ENCODE assay signal across 22 cellular contexts in genomic region chr13:40141859-40142555, GRCh38.
DNase-seq lines count a peak whose midpoint lies in the region; ATAC-seq, FAIRE-seq and TF ChIP-seq lines count a peak whose summit lies in the region.
"Had no signal": no experiment of that assay in that cellular context is flagged by ENCODE, and none has a peak within 500 bp of the region (broad histone marks: within the 10 kb centered on the region; RNA-seq: fewer than 3 reads in every experiment).

No MANE protein-coding gene starts in this region.

- no peak for TF ChIP-seq CTCF in K562 (IDR thresholded peaks at IDR 0.05 in 2 of 3, conservative IDR thresholded peaks at IDR 0.05 in 1 of 3; ENCODE audit: insufficient read depth in 2 of 3, low read depth in 1 of 3, low read length in 3 of 3)

- ATAC-seq in K562: no peak
- no peak for ATAC-seq in activated CD4-positive, CD25-positive, alpha-beta regulatory T cell treated with anti-CD3 and anti-CD28 coated beads, Interleukin-2, amount 50 U/mL, for 24 hours
- ATAC-seq: PC-3, T-cell had no signal

- no TSS peak for BruUV-seq in K562 (replicated peaks; lab: Mats Ljungman, UMichigan)

- WGBS in K562 (ENCODE audit: insufficient coverage, low coverage, missing lambda C conversion rate): 4% methylated on average over 10 of the region's 11 CpGs
- WGBS in trophoblast cell (ENCODE audit: extremely low coverage, insufficient coverage, insufficient read length): no CpG with 5 or more reads among the region's 11 CpGs

- H3K14ac ChIP-seq in trophoblast cell (ENCODE audit: low read length): no peak overlapping the region

- POLR2A ChIA-PET in K562 (lab: Yijun Ruan, JAX): no interaction called here

- TF ChIP-seq RAD21 in K562 (CRISPR knock-in tag; conservative IDR thresholded peaks at IDR 0.05 in 1 of 2, IDR thresholded peaks at IDR 0.05 in 1 of 2): no peak

- CTCF ChIA-PET in K562 (lab: Yijun Ruan, JAX; ENCODE audit: low intra/inter-chr PET ratio): no interaction called here

- no peak for TF ChIP-seq POLR2A in K562 (conservative IDR thresholded peaks at IDR 0.05)

- H3K27me3 ChIP-seq in K562 (ENCODE audit: control insufficient read depth in 2 of 2, insufficient read depth in 2 of 2, low read length in 2 of 2) (peaks cover 3 to 45% of the 10 kb centered on the region in 2 experiments; a peak in 2 of 5 replicates), trophoblast cell (ENCODE audit: insufficient read depth, low read length) (no peaks in the 10 kb centered on the region)
- H3K27me3 ChIP-seq: MG63, SJCRH30 had no signal

- intact Hi-C loops in K562 (cut with micrococcal nuclease): no loop called here

- no peak overlapping the region for H2AK5ac ChIP-seq in trophoblast cell (ENCODE audit: low read length)

- no peak overlapping the region for H2BK120ac ChIP-seq in trophoblast cell (ENCODE audit: insufficient read depth, low read length, poor library complexity)

- no peak overlapping the region for H3K18ac ChIP-seq in trophoblast cell (ENCODE audit: low read length)

- H2BK12ac ChIP-seq in trophoblast cell (ENCODE audit: low read length): no peak overlapping the region

- H3K4me2 ChIP-seq in K562 (ENCODE audit: insufficient read depth, low read length) (no peak overlapping the region), trophoblast cell (ENCODE audit: low read length) (no peak overlapping the region)

- H3K9me3 ChIP-seq in K562 (replicated peaks; ENCODE audit: control insufficient read depth, insufficient read depth, low read depth, low read length): no peaks in the 10 kb centered on the region
- H3K9me3 ChIP-seq in trophoblast cell (ENCODE audit: insufficient read depth, low read depth, low read length): peaks cover 1% of the 10 kb centered on the region
- H3K9me3 ChIP-seq: HAP-1, MG63, SJCRH30 had no signal

- H3K4me1 ChIP-seq in K562 (replicated peaks in 1 of 2; ENCODE audit: control insufficient read depth in 2 of 2, insufficient read depth in 2 of 2, low read length in 2 of 2) (no peaks in the 10 kb centered on the region), trophoblast cell (ENCODE audit: control insufficient read depth in 1 of 2, insufficient read depth in 2 of 2, low read length in 2 of 2) (peaks cover 15 to 20% of the 10 kb centered on the region in 2 experiments)
- H3K4me1 ChIP-seq: HAP-1, SJCRH30 had no signal

- DNase-seq in DMS79 treated with DMSO at 0.1 percent for 48 hours (lab: John Stamatoyannopoulos, UW) (peak; percentile 16), RCC 7860 (ENCODE audit: low spot score) (peak; percentile 65), K562 (ENCODE audit: extremely low read depth in 1 of 4, low spot score in 3 of 4) (no peak), trophoblast cell (no peak), MV-4-11 (lab: John Stamatoyannopoulos, UW) (no peak), 8988T (no peak)
- DNase-seq: GOT3; Karpas-422; MG63; NCI-H2029 treated with DMSO at 0.1 percent for 48 hours; NCI-H446 treated with DMSO at 0.1 percent for 48 hours; NCI-H526; NCI-H82; NK-92 treated with Interleukin-12 subunit alpha and Interleukin-12 subunit beta, amount 100 ng/mL, for 24 hours; PC-3; SJCRH30; T-cell had no signal

- no peak overlapping the region for H4K91ac ChIP-seq in trophoblast cell (ENCODE audit: low read depth, low read length)

- H3K23ac ChIP-seq in trophoblast cell (ENCODE audit: low read length): peak overlapping the region; percentile 98

- in situ Hi-C loops in K562 (cut with MboI): no loop called here

- H2AFZ ChIP-seq in K562 (ENCODE audit: low read depth, low read length) (no peak overlapping the region), trophoblast cell (ENCODE audit: insufficient read depth, low read length, poor library complexity) (no peak overlapping the region)

- no peaks in the 10 kb centered on the region for H3K79me2 ChIP-seq in K562 (ENCODE audit: control insufficient read depth, insufficient read depth, low read length)
- H3K79me2 ChIP-seq in trophoblast cell (ENCODE audit: control insufficient read depth, insufficient read depth, low read length, poor library complexity): peaks cover 2% of the 10 kb centered on the region

- TF ChIP-seq EP300 in K562 (IDR thresholded peaks at IDR 0.05; ENCODE audit: low read length): no peak

- no peak overlapping the region for H4K8ac ChIP-seq in trophoblast cell (ENCODE audit: low read depth, low read length)

- no peaks in the 10 kb centered on the region for H4K20me1 ChIP-seq in K562 (replicated peaks; ENCODE audit: control insufficient read depth, insufficient read depth, low read length)

- H2BK5ac ChIP-seq in trophoblast cell (ENCODE audit: low read depth, low read length, poor library complexity): no peak overlapping the region

- H3K9me1 ChIP-seq in K562 (ENCODE audit: control insufficient read depth, insufficient read depth, low read length): no peaks in the 10 kb centered on the region

- H3K9ac ChIP-seq in K562 (ENCODE audit: insufficient read depth in 1 of 2, low read depth in 2 of 2, low read length in 2 of 2): no peak overlapping the region
- H3K9ac ChIP-seq in trophoblast cell (ENCODE audit: low read length): peak overlapping the region; percentile 15

- H4K12ac ChIP-seq in trophoblast cell (ENCODE audit: low read depth, low read length): no peak overlapping the region

- no peak overlapping the region for H3K4me3 ChIP-seq in K562
- H3K4me3 ChIP-seq in trophoblast cell (ENCODE audit: low read depth, low read length): no peak overlapping the region
- H3K4me3 ChIP-seq: HAP-1, MG63, SJCRH30 had no signal

- H3K36me3 ChIP-seq in K562 (ENCODE audit: control insufficient read depth, insufficient read depth, low read length) (no peaks in the 10 kb centered on the region), trophoblast cell (ENCODE audit: control insufficient read depth in 1 of 2, insufficient read depth in 2 of 2, low read length in 2 of 2) (no peaks in the 10 kb centered on the region)
- H3K36me3 ChIP-seq: HAP-1, MG63, SJCRH30 had no signal

- FAIRE-seq in RCC 7860 (lab: Jason Lieb, UNC): peak; percentile 83
- FAIRE-seq in K562 (lab: Jason Lieb, UNC): no peak
- FAIRE-seq: G401.6 had no signal

- H3K27ac ChIP-seq in K562 (ENCODE audit: extremely low read depth, low read depth, low read length) (no peak overlapping the region), trophoblast cell (ENCODE audit: low read depth, low read length) (no peak overlapping the region)
- H3K27ac ChIP-seq: C4-2B, HL-60, SJCRH30 had no signal

- no peak overlapping the region for H3K4ac ChIP-seq in trophoblast cell (ENCODE audit: low read depth, low read length)

- peaks cover 11% of the 10 kb centered on the region for H3K79me1 ChIP-seq in trophoblast cell (ENCODE audit: low read length)

TF ChIP-seq in K562, 482 proteins besides CTCF, POLR2A, EP300 and RAD21:
- TF ChIP-seq MCM3 (IDR thresholded peaks at IDR 0.05) (no peak), PHF20 (IDR thresholded peaks at IDR 0.05; ENCODE audit: partially characterized antibody) (no peak), HLTF (IDR thresholded peaks at IDR 0.05) (no peak), KDM5B (IDR thresholded peaks at IDR 0.05; ENCODE audit: insufficient replicate concordance, low read depth, low read length) (no peak), RBM25 (IDR thresholded peaks at IDR 0.05; ENCODE audit: low read depth, low read length, severe bottlenecking) (peak; percentile 17), ZFP36 (IDR thresholded peaks at IDR 0.05; ENCODE audit: low read depth, low read length, partially characterized antibody) (no peak)

Comparison
In these comparisons a context has a peak if more than half of its experiments do, and no peak if none do; other contexts are left out.
1. DNase-seq: peak in DMS79 treated with DMSO at 0.1 percent for 48 hours (single experiment) and RCC 7860 (single experiment); none in K562 (0 of 4), trophoblast cell (0 of 2), MV-4-11 (single experiment) and 8988T (single experiment).